19 cellular contexts compared by ENCODE assay signal in the genomic region with DNA sequence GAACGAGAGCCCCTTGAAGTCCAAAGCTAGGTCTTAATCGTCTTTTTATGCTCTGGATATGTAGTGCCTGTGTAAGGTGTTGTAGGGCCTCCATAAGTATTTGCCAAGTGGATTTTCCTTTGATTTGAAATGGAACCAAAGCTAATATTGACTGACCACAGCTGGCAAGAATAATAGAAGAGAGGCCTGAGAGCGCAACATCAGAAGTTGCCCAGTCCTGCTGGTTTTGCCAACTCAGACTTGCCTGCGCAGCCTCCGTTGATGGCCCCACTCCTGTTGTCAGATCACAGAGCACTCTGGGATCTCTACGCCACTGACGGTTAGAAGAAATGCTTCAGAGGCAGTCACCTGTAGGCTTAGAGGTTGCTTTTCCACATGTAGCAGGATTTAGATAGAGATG.
DNase-seq lines count a peak whose midpoint lies in the region; ATAC-seq and TF ChIP-seq lines count a peak whose summit lies in the region.
"Had no signal": no experiment of that assay in that cellular context is flagged by ENCODE, and none has a peak within 500 bp of the region (broad histone marks: within the 10 kb centered on the region; RNA-seq: fewer than 3 reads in every experiment).

No MANE protein-coding gene starts in this region.

- no peak overlapping the region for H3K4me3 Mint-ChIP-seq in naive thymus-derived CD4-positive, alpha-beta T cell
- no peak overlapping the region for H3K4me3 Mint-ChIP-seq in natural killer cell
- H3K4me3 Mint-ChIP-seq: IgD-negative memory B cell had no signal

- H3K36me3 Mint-ChIP-seq in naive thymus-derived CD4-positive, alpha-beta T cell, result peaks cover 0 to 5% (median 0%) of the 10 kb centered on the region in 5 donors
- H3K36me3 Mint-ChIP-seq in natural killer cell, result no peaks in the 10 kb centered on the region

- TF ChIP-seq POLR2A in stomach (IDR thresholded peaks at IDR 0.05), result no peak

- H3K27me3 ChIP-seq in stomach, result no peaks in the 10 kb centered on the region
- H3K27me3 ChIP-seq in naive thymus-derived CD4-positive, alpha-beta T cell (ENCODE audit: control insufficient read depth in 2 of 2, insufficient read depth in 2 of 2, low read length in 2 of 2), result no peaks in the 10 kb centered on the region

- H3K36me3 ChIP-seq in stomach, result no peaks in the 10 kb centered on the region
- H3K36me3 ChIP-seq in naive thymus-derived CD4-positive, alpha-beta T cell (ENCODE audit: control insufficient read depth in 2 of 3, insufficient read depth in 3 of 3, low read length in 3 of 3), result no peaks in the 10 kb centered on the region

- whole genome bisulfite sequencing in stomach, 5 donors, result 29 to 61% (median 55%) methylated on average over 7 of the region's 7 CpGs

- TF ChIP-seq CTCF in stomach (IDR thresholded peaks at IDR 0.05) (no peak), natural killer cell (IDR thresholded peaks at IDR 0.05) (no peak)

- POLR2A ChIA-PET in naive thymus-derived CD4-positive, alpha-beta T cell (lab: Charles Lee), result no interaction called here

- H3K4me1 Mint-ChIP-seq in naive thymus-derived CD4-positive, alpha-beta T cell, result no peaks in the 10 kb centered on the region
- no peaks in the 10 kb centered on the region for H3K4me1 Mint-ChIP-seq in natural killer cell
- H3K4me1 Mint-ChIP-seq: IgD-negative memory B cell had no signal

- intact Hi-C loops in stomach (cut with DNase I; ENCODE audit: low total_unique reads), result no loop called here
- intact Hi-C loops in Right ventricle myocardium superior (cut with DNase I), result loop anchor here (10.0 kb wide), 1 partner anchor 65 kb away; no protein-coding TSS in a partner anchor
- intact Hi-C loops in naive thymus-derived CD4-positive, alpha-beta T cell (cut with micrococcal nuclease), result no loop called here
- intact Hi-C loops in natural killer cell (cut with micrococcal nuclease), result no loop called here

- peaks cover 0 to 4% (median 0%) of the 10 kb centered on the region in 4 donors for H3K9me3 ChIP-seq in stomach
- no peaks in the 10 kb centered on the region for H3K9me3 ChIP-seq in naive thymus-derived CD4-positive, alpha-beta T cell (ENCODE audit: control insufficient read depth in 2 of 3, low read length in 3 of 3)
- H3K9me3 ChIP-seq: SK-N-SH had no signal

- H3K4me3 ChIP-seq in stomach, result no peak overlapping the region
- no peak overlapping the region for H3K4me3 ChIP-seq in naive thymus-derived CD4-positive, alpha-beta T cell (ENCODE audit: low read length)
- H3K4me3 ChIP-seq: PC-9 had no signal

- CTCF ChIA-PET in naive thymus-derived CD4-positive, alpha-beta T cell (lab: Charles Lee), result no interaction called here

- H3K4me1 ChIP-seq in stomach, result peaks cover 0 to 4% (median 0%) of the 10 kb centered on the region in 4 donors
- no peaks in the 10 kb centered on the region for H3K4me1 ChIP-seq in naive thymus-derived CD4-positive, alpha-beta T cell (ENCODE audit: control insufficient read depth in 2 of 2, insufficient read depth in 2 of 2, low read length in 2 of 2)

- H3K27ac ChIP-seq in stomach, result no peak overlapping the region
- no peak overlapping the region for H3K27ac ChIP-seq in naive thymus-derived CD4-positive, alpha-beta T cell (ENCODE audit: low read depth, low read length)
- H3K27ac ChIP-seq: C4-2B, PC-9 had no signal

- TF ChIP-seq EP300 in stomach (IDR thresholded peaks at IDR 0.05), result no peak

- no peak overlapping the region for H3K27ac Mint-ChIP-seq in naive thymus-derived CD4-positive, alpha-beta T cell
- H3K27ac Mint-ChIP-seq in natural killer cell, result no peak overlapping the region
- H3K27ac Mint-ChIP-seq: IgD-negative memory B cell had no signal

- H3K27me3 Mint-ChIP-seq in naive thymus-derived CD4-positive, alpha-beta T cell, result peaks cover 0 to 12% (median 6%) of the 10 kb centered on the region in 5 donors
- H3K27me3 Mint-ChIP-seq in natural killer cell (ENCODE audit: low read depth in 2 of 2), result no peaks in the 10 kb centered on the region
- H3K27me3 Mint-ChIP-seq: IgD-negative memory B cell had no signal

- H3K9me3 Mint-ChIP-seq in naive thymus-derived CD4-positive, alpha-beta T cell, result peaks cover 0 to 24% (median 5%) of the 10 kb centered on the region in 11 donors
- peaks cover 3 to 9% of the 10 kb centered on the region in 2 donors for H3K9me3 Mint-ChIP-seq in natural killer cell

- peak; percentile 100 for DNase-seq in DMS53 treated with DMSO at 0.1 percent for 48 hours (lab: John Stamatoyannopoulos, UW; ENCODE audit: unreplicated experiment)
- peak; percentile 78 for DNase-seq in NCI-H510A treated with DMSO at 0.1 percent for 48 hours (lab: John Stamatoyannopoulos, UW)
- DNase-seq in left lobe of liver (ENCODE audit: low spot score), result peak; percentile 82
- DNase-seq in stomach, result peak; percentile 63
- no peak for DNase-seq in NCI-H2171 (lab: John Stamatoyannopoulos, UW)
- DNase-seq in Right ventricle myocardium superior, result no peak
- no peak for DNase-seq in naive thymus-derived CD4-positive, alpha-beta T cell
- no peak for DNase-seq in natural killer cell
- DNase-seq: DMS79 treated with DMSO at 0.1 percent for 48 hours, NCI-H1417 treated with DMSO at 0.1 percent for 48 hours, NCI-H187, NCI-H226, NCI-H526, PC-9, RPMI8226, SIG-M5, SK-N-SH had no signal

- ATAC-seq in left lobe of liver (peak; percentile 99), Right ventricle myocardium superior (ENCODE audit: poor library complexity) (no peak), natural killer cell (no peak)
- ATAC-seq in naive thymus-derived CD4-positive, alpha-beta T cell, result no peak

Comparison
In these comparisons a context has a peak if more than half of its experiments do, and no peak if none do; other contexts are left out.
1. DNase-seq: peak in DMS53 treated with DMSO at 0.1 percent for 48 hours (single experiment), NCI-H510A treated with DMSO at 0.1 percent for 48 hours (single experiment), left lobe of liver (single experiment) and stomach (single experiment); none in NCI-H2171 (single experiment), Right ventricle myocardium superior (single experiment), naive thymus-derived CD4-positive, alpha-beta T cell (0 of 9) and natural killer cell (single experiment).